Comparison of ENCODE assay signal across 8 cellular contexts in the genomic region with DNA sequence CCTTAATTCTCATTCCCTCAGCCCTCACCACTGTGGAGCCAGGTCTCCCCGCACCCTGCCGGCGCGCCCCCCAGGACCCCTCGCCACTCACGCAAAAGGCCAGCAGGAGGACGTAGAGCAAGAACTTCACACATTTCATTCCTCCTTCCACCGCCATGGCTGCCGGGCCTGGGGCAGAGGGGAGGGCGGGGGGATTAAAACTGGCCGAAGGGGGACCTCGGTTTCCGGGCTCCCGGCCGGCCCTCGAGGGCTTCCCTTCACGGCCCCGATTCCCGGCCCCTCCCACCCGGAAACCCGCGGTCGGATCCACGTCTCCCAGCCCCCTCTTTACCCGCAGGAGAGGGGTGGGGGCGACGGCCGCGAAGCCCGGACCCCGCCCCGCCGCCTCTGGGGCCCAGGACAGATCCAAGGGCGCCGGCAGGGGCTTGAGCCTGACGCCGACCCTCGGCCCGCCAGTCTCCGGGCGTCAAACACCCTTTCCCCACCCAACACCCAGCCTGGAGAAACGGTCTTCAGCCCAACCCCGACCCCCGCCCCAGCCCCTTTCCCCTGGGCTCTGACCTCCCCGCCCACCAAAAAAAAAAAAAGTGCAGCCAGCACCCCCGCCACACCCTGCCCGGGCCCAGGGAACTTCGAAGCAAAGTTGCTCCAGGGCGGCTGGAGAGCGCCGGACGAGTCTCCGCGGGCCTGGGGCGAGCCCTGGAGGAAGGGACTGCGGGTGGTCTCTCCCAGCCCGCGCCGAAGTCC. TPM values are rescaled to one million over a fixed set of nuclear protein-coding genes. Genes with fewer than 3 reads are reported as not detected.
DNase-seq lines count a peak whose midpoint lies in the region; ATAC-seq and TF ChIP-seq lines count a peak whose summit lies in the region.

No MANE protein-coding gene starts in this region.

- peak overlapping the region; percentile 94 to 99 (median 98) for H3K27ac ChIP-seq in Peyer's patch
- peak overlapping the region; percentile 93 to 96 for H3K27ac ChIP-seq in liver (ENCODE audit: low read depth in 1 of 2, low read length in 2 of 2)
- peak overlapping the region; percentile 94 to 100 (median 99) for H3K27ac ChIP-seq in stomach

- peaks cover 80% of the 10 kb centered on the region for H3K36me3 Mint-ChIP-seq in dendritic cell treated with granulocyte-macrophage colony-stimulating factor and Interleukin-4, amounts not matched to agents 40 ng/mL and 50 ng/mL, for 4 days (ENCODE audit: low read depth)

- H3K4me1 ChIP-seq in Peyer's patch (peaks cover 3 to 56% (median 18%) of the 10 kb centered on the region in 4 donors), liver (ENCODE audit: control insufficient read depth in 4 of 4, insufficient read depth in 4 of 4, low read length in 3 of 4) (peaks cover 5 to 41% (median 28%) of the 10 kb centered on the region in 4 donors), stomach (peaks cover 53 to 66% (median 60%) of the 10 kb centered on the region in 4 donors)

- peaks cover 74% of the 10 kb centered on the region for H3K4me1 Mint-ChIP-seq in dendritic cell treated with granulocyte-macrophage colony-stimulating factor and Interleukin-4, amounts not matched to agents 40 ng/mL and 50 ng/mL, for 4 days (ENCODE audit: low read depth)

- H3K27me3 Mint-ChIP-seq in dendritic cell treated with granulocyte-macrophage colony-stimulating factor and Interleukin-4, amounts not matched to agents 40 ng/mL and 50 ng/mL, for 4 days: peaks cover 1% of the 10 kb centered on the region

- H3K36me3 ChIP-seq in Peyer's patch (peaks cover 0 to 34% (median 0%) of the 10 kb centered on the region in 3 donors), liver (ENCODE audit: control insufficient read depth in 4 of 4, insufficient read depth in 3 of 4, low read depth in 1 of 4, low read length in 3 of 4) (peaks cover 0 to 17% (median 9%) of the 10 kb centered on the region in 4 donors), stomach (peaks cover 31 to 40% (median 38%) of the 10 kb centered on the region in 4 donors)

- H3K9me3 ChIP-seq in Peyer's patch: no peaks in the 10 kb centered on the region
- no peaks in the 10 kb centered on the region for H3K9me3 ChIP-seq in liver (ENCODE audit: control insufficient read depth in 4 of 4, low read length in 3 of 4)
- no peaks in the 10 kb centered on the region for H3K9me3 ChIP-seq in stomach

- H3K4me3 ChIP-seq in Peyer's patch (peak overlapping the region; percentile 89 to 96 (median 94)), liver (ENCODE audit: low read depth in 1 of 3, low read length in 3 of 3) (peak overlapping the region; percentile 55 to 88 (median 84)), stomach (peak overlapping the region; percentile 75 to 96 (median 91))

- TF ChIP-seq RAD21 in liver (IDR thresholded peaks at IDR 0.05): no peak

- under 1% methylated on average over 59 of the region's 59 CpGs for WGBS in liver
- WGBS in stomach, 5 donors: 0 to 1% (median 1%) methylated on average over 14 to 59 of the region's 59 CpGs

- H3K9ac ChIP-seq in liver (ENCODE audit: low read depth in 1 of 2, low read length in 2 of 2): peak overlapping the region; percentile 67 to 86

- peak; percentile 2 for ATAC-seq in HG02759 (IDR thresholded peaks at IDR 0.05; ENCODE audit: unreplicated experiment)

- DNase-seq in stimulated activated CD4-positive, alpha-beta T cell treated with anti-CD3 and anti-CD28 coated beads, Interleukin-15, amount 100 ng/mL, for 24 hours: peak; percentile 41
- DNase-seq in stimulated activated CD4-positive, alpha-beta T cell treated with anti-CD3 and anti-CD28 coated beads, Interleukin-4, amount 100 ng/mL, for 24 hours: no peak
- DNase-seq in Peyer's patch (peak; percentile 60 to 83 (median 83)), stomach (peak; percentile 77), GM19238 (ENCODE audit: insufficient read length, low spot score) (no peak)

- peak overlapping the region; percentile 90 for H3K27ac Mint-ChIP-seq in dendritic cell treated with granulocyte-macrophage colony-stimulating factor and Interleukin-4, amounts not matched to agents 40 ng/mL and 50 ng/mL, for 4 days

- intact Hi-C loops in dendritic cell treated with granulocyte-macrophage colony-stimulating factor and Interleukin-4, amounts not matched to agents 40 ng/mL and 50 ng/mL, for 4 days (cut with micrococcal nuclease): no loop called here
- intact Hi-C loops in stomach (cut with DNase I; ENCODE audit: low total_unique reads): no loop called here

- TF ChIP-seq CTCF in Peyer's patch (IDR thresholded peaks at IDR 0.05) (no peak), liver (IDR thresholded peaks at IDR 0.05; ENCODE audit: low read depth, low read length, missing input control) (no peak), stomach (IDR thresholded peaks at IDR 0.05) (no peak)

- TF ChIP-seq POLR2A in Peyer's patch (IDR thresholded peaks at IDR 0.05): no peak
- TF ChIP-seq POLR2A in stomach (IDR thresholded peaks at IDR 0.05): no peak

- no peaks in the 10 kb centered on the region for H3K9me3 Mint-ChIP-seq in dendritic cell treated with granulocyte-macrophage colony-stimulating factor and Interleukin-4, amounts not matched to agents 40 ng/mL and 50 ng/mL, for 4 days

- H3K4me3 Mint-ChIP-seq in dendritic cell treated with granulocyte-macrophage colony-stimulating factor and Interleukin-4, amounts not matched to agents 40 ng/mL and 50 ng/mL, for 4 days: peak overlapping the region; percentile 93

- TF ChIP-seq EP300 in stomach (IDR thresholded peaks at IDR 0.05): no peak

- no peaks in the 10 kb centered on the region for H3K27me3 ChIP-seq in Peyer's patch
- H3K27me3 ChIP-seq in liver (ENCODE audit: control insufficient read depth in 4 of 4, insufficient read depth in 4 of 4, low read length in 3 of 4): no peaks in the 10 kb centered on the region
- H3K27me3 ChIP-seq in stomach: no peaks in the 10 kb centered on the region

TF ChIP-seq in liver, 16 proteins besides CTCF, POLR2A, EP300 and RAD21:
- TF ChIP-seq REST (IDR thresholded peaks at IDR 0.05): no peak
- TF ChIP-seq GABPA (IDR thresholded peaks at IDR 0.05 in 1 of 2, conservative IDR thresholded peaks at IDR 0.05 in 1 of 2): peak in 1 of 2 donors; percentile 19
- no peak for TF ChIP-seq FOXA2 (IDR thresholded peaks at IDR 0.05)
- TF ChIP-seq TAF1 (conservative IDR thresholded peaks at IDR 0.05): no peak
- no peak for TF ChIP-seq SP1 (IDR thresholded peaks at IDR 0.05)
- TF ChIP-seq, protein P1, sequence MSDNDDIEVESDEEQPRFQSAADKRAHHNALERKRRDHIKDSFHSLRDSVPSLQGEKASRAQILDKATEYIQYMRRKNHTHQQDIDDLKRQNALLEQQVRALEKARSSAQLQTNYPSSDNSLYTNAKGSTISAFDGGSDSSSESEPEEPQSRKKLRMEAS (IDR thresholded peaks at IDR 0.05): no peak
- TF ChIP-seq HNF4A (conservative IDR thresholded peaks at IDR 0.05): no peak
- peak; percentile 27 for TF ChIP-seq YY1 (IDR thresholded peaks at IDR 0.05)

RNA-seq across cellular contexts. Expression of gene CD63, which starts 0.5 kb away (rescaled TPM):
- 100 to 1,000 TPM; 139 to 433 (median 351) TPM for total RNA-seq in Peyer's patch
- total RNA-seq in liver: 100 to 1,000 TPM; 185 to 373 TPM
- polyA plus RNA-seq in liver: 100 to 1,000 TPM; 328 to 348 TPM
- 1,000 to 10,000 TPM in 1 of 5 donors, 100 to 1,000 TPM in 3, 10 to 100 TPM in 1; 71.2 to 1,329 (median 399) TPM for total RNA-seq in stomach
- 100 to 1,000 TPM; 455 to 899 (median 803) TPM for polyA plus RNA-seq in stomach

RNA-seq across cellular contexts. Expression of gene RDH5, which starts 8.2 kb away (rescaled TPM):
- total RNA-seq in Peyer's patch: 100 to 1,000 TPM in 1 of 4 donors, 10 to 100 TPM in 3; 47.0 to 113 (median 90.9) TPM
- total RNA-seq in liver: 10 to 100 TPM in 1 of 2 donors, 1 to 10 TPM in 1; 9.2 to 21.8 TPM
- polyA plus RNA-seq in liver: 10 to 100 TPM; 36.6 to 61.7 TPM
- 10 to 100 TPM in 3 of 5 donors, 1 to 10 TPM in 2; 4.0 to 41.2 (median 19.3) TPM for total RNA-seq in stomach
- polyA plus RNA-seq in stomach: 10 to 100 TPM in 1 of 3 donors, 1 to 10 TPM in 2; 3.2 to 10.3 (median 9.7) TPM

RNA-seq across cellular contexts. Expression of gene BLOC1S1, which starts 12.5 kb away (rescaled TPM):
- total RNA-seq in Peyer's patch (100 to 1,000 TPM in 3 of 4 donors, 10 to 100 TPM in 1; 72.6 to 332 (median 248) TPM), liver (10 to 100 TPM; 43.7 to 79.6 TPM), stomach (100 to 1,000 TPM in 3 of 5 donors, 10 to 100 TPM in 2; 12.8 to 392 (median 114) TPM)
- polyA plus RNA-seq in liver (100 to 1,000 TPM; 150 TPM), stomach (100 to 1,000 TPM; 349 to 451 (median 411) TPM)

RNA-seq across cellular contexts. Expression of gene GDF11, which starts 14.6 kb away (rescaled TPM):
- total RNA-seq in Peyer's patch (10 to 100 TPM in 1 of 4 donors, 1 to 10 TPM in 1, under 1 TPM in 2; 0.35 to 14.9 (median 1.1) TPM), liver (1 to 10 TPM in 1 of 2 donors, under 1 TPM in 1; 0.84 to 5.0 TPM), stomach (1 to 10 TPM in 3 of 5 donors, under 1 TPM in 2; 0.29 to 4.6 (median 1.7) TPM)
- polyA plus RNA-seq in liver (under 1 TPM; 0.40 to 0.55 TPM), stomach (1 to 10 TPM; 1.1 to 6.5 (median 3.5) TPM)

RNA-seq across cellular contexts. Expression of gene ITGA7, which starts 20.7 kb away (rescaled TPM):
- total RNA-seq in Peyer's patch: 10 to 100 TPM; 13.1 to 29.0 (median 27.0) TPM
- 1 to 10 TPM in 1 of 2 donors, under 1 TPM in 1; 0.98 to 3.8 TPM for total RNA-seq in liver
- polyA plus RNA-seq in liver: 1 to 10 TPM; 2.8 to 4.9 TPM
- total RNA-seq in stomach: 100 to 1,000 TPM in 1 of 5 donors, 10 to 100 TPM in 4; 10.3 to 188 (median 58.0) TPM
- 10 to 100 TPM in 1 of 3 donors, 1 to 10 TPM in 2; 3.5 to 40.6 (median 5.8) TPM for polyA plus RNA-seq in stomach

Comparison
In these comparisons a context has a peak if more than half of its experiments do, and no peak if none do; other contexts are left out.
1. DNase-seq: peak in stimulated activated CD4-positive, alpha-beta T cell treated with anti-CD3 and anti-CD28 coated beads, Interleukin-15, amount 100 ng/mL, for 24 hours (single experiment), Peyer's patch (3 of 3) and stomach (single experiment); none in stimulated activated CD4-positive, alpha-beta T cell treated with anti-CD3 and anti-CD28 coated beads, Interleukin-4, amount 100 ng/mL, for 24 hours (single experiment) and GM19238 (single experiment).
2. Peak in every context shown above with its lines, with median percentiles within 50 percentile points of each other: H3K27ac ChIP-seq and H3K4me3 ChIP-seq.